ENCODE assay signal across 8 cellular contexts in the genomic region with DNA sequence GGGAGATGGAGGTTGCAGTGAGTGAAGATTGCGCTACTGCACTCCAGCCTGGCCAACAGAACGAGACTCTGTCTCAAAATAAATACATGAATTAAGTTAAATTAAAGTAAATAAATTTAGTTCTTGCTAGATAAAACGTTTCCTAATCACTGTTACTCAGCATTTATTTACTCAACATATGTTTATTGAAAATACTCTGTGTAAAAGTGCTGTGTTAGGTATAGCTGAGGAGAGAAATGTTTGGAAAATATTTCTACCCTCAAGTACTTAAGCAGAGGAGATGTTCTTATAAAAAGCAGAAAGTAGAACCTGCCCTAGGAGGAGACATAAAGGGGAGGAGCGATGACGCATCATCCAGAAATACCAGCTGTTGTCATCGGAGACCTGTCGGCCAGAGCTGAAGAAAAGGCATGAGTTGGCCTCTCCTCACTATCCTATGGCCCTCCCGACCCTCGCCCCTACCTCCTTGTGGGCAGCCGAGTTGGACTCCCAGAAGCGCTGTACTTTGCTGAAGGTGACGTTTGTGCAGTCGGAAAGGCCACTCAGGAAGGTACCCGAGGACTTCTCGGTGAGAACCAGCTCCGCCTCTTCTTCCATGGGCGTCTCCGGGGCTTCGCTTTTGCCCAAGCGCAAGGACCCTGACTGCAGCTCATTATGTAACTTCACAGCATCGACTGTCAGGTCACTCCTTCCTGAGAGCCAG. TPM values are rescaled to one million over a fixed set of nuclear protein-coding genes. Genes with fewer than 3 reads are reported as not detected.
DNase-seq lines count a peak whose midpoint lies in the region; ATAC-seq, FAIRE-seq and TF ChIP-seq lines count a peak whose summit lies in the region.

No MANE protein-coding gene starts in this region.

- H3K4me3 ChIP-seq in fibroblast of villous mesenchyme (ENCODE audit: low read depth, low read length), result peak overlapping the region; percentile 81

- no peaks in the 10 kb centered on the region for H3K27me3 Mint-ChIP-seq in osteocyte (ENCODE audit: unreplicated experiment)

- H3K36me3 Mint-ChIP-seq in osteocyte (ENCODE audit: unreplicated experiment), result peaks cover 5% of the 10 kb centered on the region

- DNase-seq in ACHN (peak; percentile 85), GM12891 (ENCODE audit: insufficient read length, low spot score) (no peak), NCI-H226 (peak; percentile 46), fibroblast of villous mesenchyme (ENCODE audit: low read depth) (peak; percentile 82), osteocyte (ENCODE audit: extremely low spot score, unreplicated experiment) (no peak), mesenteric fat pad (ENCODE audit: low spot score) (no peak)
- peak; percentile 51 for DNase-seq in activated CD8-positive, alpha-beta memory T cell treated with anti-CD3 and anti-CD28 coated beads, Interleukin-2, amount 50 U/mL, for 4 hours

- no peak for TF ChIP-seq CTCF in fibroblast of villous mesenchyme (IDR thresholded peaks at IDR 0.05; ENCODE audit: insufficient read depth, low read depth, low read length)
- no peak for TF ChIP-seq CTCF in osteocyte (IDR thresholded peaks at IDR 0.05)

- H3K27ac Mint-ChIP-seq in osteocyte (ENCODE audit: unreplicated experiment), result peak overlapping the region; percentile 97

- peak overlapping the region; percentile 90 for H3K4me3 Mint-ChIP-seq in osteocyte (ENCODE audit: unreplicated experiment)

- no peak for TF ChIP-seq POLR2A in GM12891 (IDR thresholded peaks at IDR 0.05; ENCODE audit: low read depth, low read length)

- H3K4me1 Mint-ChIP-seq in osteocyte (ENCODE audit: unreplicated experiment), result peaks cover 11% of the 10 kb centered on the region

- H3K9me3 Mint-ChIP-seq in osteocyte (ENCODE audit: unreplicated experiment), result no peaks in the 10 kb centered on the region

- FAIRE-seq in GM12891 (lab: Jason Lieb, UNC), result peak; percentile 35

- in situ Hi-C loops in ACHN (cut with HindIII; ENCODE audit: low pct_ligation_motif_present, low pct_unique_long_range_greater_than_20kb, low sequenced_read_pairs), result no loop called here

- no peak for ATAC-seq in HG03521 (IDR thresholded peaks at IDR 0.05; ENCODE audit: unreplicated experiment)

TF ChIP-seq in GM12891, 5 proteins besides CTCF, POLR2A, EP300 and RAD21:
- TF ChIP-seq SPI1 (IDR thresholded peaks at IDR 0.05; ENCODE audit: low read depth, low read length) (no peak), POLR2AphosphoS5 (IDR thresholded peaks at IDR 0.05; ENCODE audit: low read depth, low read length) (no peak), TAF1 (IDR thresholded peaks at IDR 0.05; ENCODE audit: low read depth, low read length) (no peak; the same call in 1 of the 2 replicates), POU2F2 (IDR thresholded peaks at IDR 0.05; ENCODE audit: low read depth, low read length) (no peak)

RNA-seq across cellular contexts. Expression of a gene that starts 1.1 kb away (rescaled TPM):
- polyA plus RNA-seq in GM12891 (2012; ENCODE audit: low read depth, missing spikeins), result 17.2 TPM
- total RNA-seq in fibroblast of villous mesenchyme, result 23.2 and 25.5 TPM in 2 replicates
- 27.0 and 30.1 TPM in 2 replicates for total RNA-seq in osteocyte
- total RNA-seq in mesenteric fat pad, result 38.6 TPM

RNA-seq across cellular contexts. Expression of a gene that starts 26.0 kb away (rescaled TPM):
- 863 TPM for polyA plus RNA-seq in GM12891 (2012; ENCODE audit: low read depth, missing spikeins)
- total RNA-seq in fibroblast of villous mesenchyme (378 and 443 TPM in 2 replicates), osteocyte (234 and 236 TPM in 2 replicates), mesenteric fat pad (190 TPM)

RNA-seq across cellular contexts. Expression of a gene that starts 45.8 kb away (rescaled TPM):
- 64.3 TPM for polyA plus RNA-seq in GM12891 (2012; ENCODE audit: low read depth, missing spikeins)
- total RNA-seq in fibroblast of villous mesenchyme (41.5 and 44.8 TPM in 2 replicates), osteocyte (31.9 and 32.4 TPM in 2 replicates), mesenteric fat pad (21.2 TPM)

RNA-seq across cellular contexts. Expression of a gene that starts 46.0 kb away (rescaled TPM):
- polyA plus RNA-seq in GM12891 (2012; ENCODE audit: low read depth, missing spikeins), result 17.7 TPM
- total RNA-seq in fibroblast of villous mesenchyme, result 60.6 and 69.1 TPM in 2 replicates
- 46.9 and 50.9 TPM in 2 replicates for total RNA-seq in osteocyte
- total RNA-seq in mesenteric fat pad, result 28.0 TPM

Comparison
In these comparisons a context has a peak if more than half of its experiments do, and no peak if none do; other contexts are left out.
1. DNase-seq: peak in ACHN (single experiment), NCI-H226 (single experiment), activated CD8-positive, alpha-beta memory T cell treated with anti-CD3 and anti-CD28 coated beads, Interleukin-2, amount 50 U/mL, for 4 hours (single experiment) and fibroblast of villous mesenchyme (single experiment); none in GM12891 (single experiment), osteocyte (single experiment) and mesenteric fat pad (single experiment).